ENCODE assay signal across 18 cellular contexts in genomic region chr3:191360620-191361019, GRCh38. TPM values are rescaled to one million over a fixed set of nuclear protein-coding genes. Genes with fewer than 3 reads are reported as not detected.
A peak's percentile ranks its signal among the peaks of the same experiment; 100 is the strongest.
DNase-seq lines count a peak whose midpoint lies in the region; TF ChIP-seq lines count a peak whose summit lies in the region.
"Had no signal": no experiment of that assay in that cellular context is flagged by ENCODE, and none has a peak within 500 bp of the region (broad histone marks: within the 10 kb centered on the region; RNA-seq: fewer than 3 reads in every experiment).

No MANE protein-coding gene starts in this region.

- peaks cover 46% of the 10 kb centered on the region for H3K36me3 Mint-ChIP-seq in Calu3 (ENCODE audit: insufficient read depth, unreplicated experiment)

- no peaks in the 10 kb centered on the region for H3K27me3 Mint-ChIP-seq in Calu3 (ENCODE audit: unreplicated experiment)

- peaks cover 78% of the 10 kb centered on the region for H3K4me1 Mint-ChIP-seq in Calu3 (ENCODE audit: low read depth, unreplicated experiment)
- H3K4me1 Mint-ChIP-seq: CD14-positive monocyte had no signal

- no peak overlapping the region for H3K4me2 ChIP-seq in smooth muscle cell
- H3K4me2 ChIP-seq: A549 had no signal

- DNase-seq in Calu3 (peak; percentile 42), epithelial cell of esophagus (ENCODE audit: low read depth) (peak; percentile 93), smooth muscle cell (lab: John Stamatoyannopoulos, UW; ENCODE audit: unreplicated experiment) (no peak), NCI-H526 (lab: John Stamatoyannopoulos, UW) (no peak), NAMALWA (ENCODE audit: low spot score) (no peak), mucosa of gallbladder (ENCODE audit: low spot score) (no peak)
- DNase-seq: KG1, NCI-H1048, NCI-H146, NCI-H2081 treated with DMSO at 0.1 percent for 48 hours, NCI-H524, Peyer's patch, SHP77 treated with DMSO at 0.1 percent for 48 hours had no signal

- no peaks in the 10 kb centered on the region for H3K9me3 Mint-ChIP-seq in Calu3 (ENCODE audit: low read depth, unreplicated experiment)

- peak; percentile 26; the same call in 1 of the 2 replicates for TF ChIP-seq EP300 in Ishikawa (IDR thresholded peaks at IDR 0.05; ENCODE audit: borderline replicate concordance)

- H3K27ac Mint-ChIP-seq in Calu3 (ENCODE audit: unreplicated experiment), result peak overlapping the region; percentile 67
- H3K27ac Mint-ChIP-seq: CD14-positive monocyte had no signal

- peaks cover 9% of the 10 kb centered on the region for H3F3A ChIP-seq in smooth muscle cell (ENCODE audit: low read depth)

- no peak for TF ChIP-seq CTCF in Calu3 (IDR thresholded peaks at IDR 0.05; ENCODE audit: unreplicated experiment)
- TF ChIP-seq CTCF in epithelial cell of esophagus (IDR thresholded peaks at IDR 0.05; ENCODE audit: insufficient read depth, low read depth, low read length, missing control alignments), result no peak
- no peak for TF ChIP-seq CTCF in smooth muscle cell (IDR thresholded peaks at IDR 0.05; ENCODE audit: borderline replicate concordance, insufficient read depth, poor library complexity, severe bottlenecking)

- no peak for TF ChIP-seq RAD21 in Ishikawa (IDR thresholded peaks at IDR 0.05; ENCODE audit: low read depth)

- no peak overlapping the region for H3K9ac ChIP-seq in smooth muscle cell (ENCODE audit: low read depth)

- H3K36me3 ChIP-seq in smooth muscle cell (ENCODE audit: low read depth), result peaks cover 36% of the 10 kb centered on the region

- BruUV-seq in Calu3 (replicated peaks; lab: Mats Ljungman, UMichigan), result no TSS peak

- intact Hi-C loops in Calu3 (cut with micrococcal nuclease; ENCODE audit: unreplicated experiment), result no loop called here

- peak overlapping the region; percentile 31 for H3K4me3 Mint-ChIP-seq in Calu3 (ENCODE audit: low read depth, unreplicated experiment)
- H3K4me3 Mint-ChIP-seq: CD14-positive monocyte had no signal

- H2AFZ ChIP-seq in smooth muscle cell (ENCODE audit: low read depth), result no peak overlapping the region

- peaks cover 32% of the 10 kb centered on the region for H3K4me1 ChIP-seq in smooth muscle cell (ENCODE audit: low read depth)

- no peak overlapping the region for H3K4me3 ChIP-seq in epithelial cell of esophagus (ENCODE audit: low read length)
- H3K4me3 ChIP-seq in smooth muscle cell, result no peak overlapping the region
- H3K4me3 ChIP-seq: A549, HAP-1, Peyer's patch had no signal

- WGBS in smooth muscle cell (ENCODE audit: low lambda C conversion rate), result 76% methylated on average over 3 of the region's 3 CpGs

- CTCF ChIA-PET in Calu3 (lab: Charles Lee), result interaction anchor here (0.8 kb wide), 1 partner anchor 115 kb away, joined by 6 read pairs; no protein-coding TSS in a partner anchor

- H3K9me3 ChIP-seq in smooth muscle cell (replicated peaks; ENCODE audit: low read depth), result no peaks in the 10 kb centered on the region
- H3K9me3 ChIP-seq: A549, HAP-1, Peyer's patch had no signal

- H4K20me1 ChIP-seq in smooth muscle cell (ENCODE audit: low read depth), result peaks cover 13% of the 10 kb centered on the region

- peak overlapping the region; percentile 70 for H3K27ac ChIP-seq in smooth muscle cell (ENCODE audit: low read depth)
- H3K27ac ChIP-seq: A549, HL-60 had no signal

- peaks cover 16% of the 10 kb centered on the region for H3K79me2 ChIP-seq in smooth muscle cell (ENCODE audit: low read depth)

- H3K27me3 ChIP-seq in smooth muscle cell (ENCODE audit: low read depth), result no peaks in the 10 kb centered on the region
- H3K27me3 ChIP-seq: Peyer's patch had no signal

TF ChIP-seq in Ishikawa, 13 proteins besides CTCF, POLR2A, EP300 and RAD21:
- TF ChIP-seq TEAD4 (IDR thresholded peaks at IDR 0.05), result peak; percentile 45; the same call in 1 of the 2 replicates
- TF ChIP-seq CREB1 (IDR thresholded peaks at IDR 0.05; ENCODE audit: low read depth), result no peak
- no peak for TF ChIP-seq ZBTB7A (IDR thresholded peaks at IDR 0.05; ENCODE audit: low read depth)
- TF ChIP-seq NFIC (IDR thresholded peaks at IDR 0.05), result no peak
- no peak for TF ChIP-seq USF1 (IDR thresholded peaks at IDR 0.05)
- no peak for TF ChIP-seq FOXM1 (IDR thresholded peaks at IDR 0.05; ENCODE audit: borderline replicate concordance, low read depth)
- TF ChIP-seq REST (IDR thresholded peaks at IDR 0.05; ENCODE audit: low read depth), result no peak
- TF ChIP-seq CEBPB (IDR thresholded peaks at IDR 0.05), result peak; percentile 81
- no peak for TF ChIP-seq EGR1 (IDR thresholded peaks at IDR 0.05)
- peak; percentile 17; the same call in 1 of the 2 replicates for TF ChIP-seq MAX (IDR thresholded peaks at IDR 0.05)
- no peak for TF ChIP-seq TCF12 (IDR thresholded peaks at IDR 0.05; ENCODE audit: low read depth)
- TF ChIP-seq YY1 (IDR thresholded peaks at IDR 0.05; ENCODE audit: low read depth), result no peak
- no peak for TF ChIP-seq TAF1 (IDR thresholded peaks at IDR 0.05; ENCODE audit: low read depth)

RNA-seq across cellular contexts. Expression of gene UTS2B, which starts 30.3 kb away (rescaled TPM):
- total RNA-seq in Calu3 (2022) (1.5 and 1.6 TPM in 2 replicates), smooth muscle cell (0.13 and 1.1 TPM in 2 replicates), mucosa of gallbladder (2.6 TPM)
- polyA plus RNA-seq in smooth muscle cell, result 0.56 TPM in 1 of 2 replicates, not detected in the other
- polyA plus RNA-seq: CD14-positive monocyte had no signal

RNA-seq across cellular contexts. Expression of gene CCDC50, which starts 31.4 kb away (rescaled TPM):
- total RNA-seq in Calu3 (2022), result 124 and 134 TPM in 2 replicates
- 53.9 and 58.7 TPM in 2 replicates for total RNA-seq in smooth muscle cell
- polyA plus RNA-seq in smooth muscle cell, result 31.7 and 42.9 TPM in 2 replicates
- total RNA-seq in mucosa of gallbladder, result 104 TPM

Comparison
In these comparisons a context has a peak if more than half of its experiments do, and no peak if none do; other contexts are left out.
1. DNase-seq: peak in Calu3 (single experiment) and epithelial cell of esophagus (single experiment); none in smooth muscle cell (single experiment), NCI-H526 (0 of 2), NAMALWA (single experiment) and mucosa of gallbladder (single experiment).